8 cellular contexts compared by ENCODE assay signal in genomic region chr13:33284916-33285315, GRCh38. TPM values are rescaled to one million over a fixed set of nuclear protein-coding genes. Genes with fewer than 3 reads are reported as not detected.
DNase-seq lines count a peak whose midpoint lies in the region; ATAC-seq and TF ChIP-seq lines count a peak whose summit lies in the region.

No MANE protein-coding gene starts in this region.

- TF ChIP-seq CTCF in brain (conservative IDR thresholded peaks at IDR 0.05): no peak

- H3K27me3 Mint-ChIP-seq in brain: peaks cover 5% of the 10 kb centered on the region

- ATAC-seq in GM18502 (IDR thresholded peaks at IDR 0.05; ENCODE audit: poor library complexity, unreplicated experiment) (peak; percentile 33), HG02973 (IDR thresholded peaks at IDR 0.05; ENCODE audit: unreplicated experiment) (peak; percentile 20)

- H3K4me1 Mint-ChIP-seq in brain: peaks cover 56% of the 10 kb centered on the region

- DNase-seq in left kidney (ENCODE audit: low read depth, low spot score): peak; percentile 36
- DNase-seq in NCI-H2029 (lab: John Stamatoyannopoulos, UW): no peak
- DNase-seq in NCI-H1694 (lab: John Stamatoyannopoulos, UW): no peak
- no peak for DNase-seq in HUDEP-2 (lab: John Stamatoyannopoulos, UW; ENCODE audit: unreplicated experiment in 76 of 76)

- peak overlapping the region; percentile 81 for H3K27ac ChIP-seq in temporal lobe (ENCODE audit: low read depth, low read length)

- H3K9me3 Mint-ChIP-seq in brain: no peaks in the 10 kb centered on the region

- no peaks in the 10 kb centered on the region for H3K36me3 Mint-ChIP-seq in brain

- peak overlapping the region; percentile 43 to 98 (median 94) for H3K27ac Mint-ChIP-seq in brain

- peak overlapping the region; percentile 81 to 91 (median 88) for H3K4me3 Mint-ChIP-seq in brain

RNA-seq across cellular contexts. Expression of gene STARD13, which starts 0.6 kb away (rescaled TPM):
- 3.2 TPM for polyA plus RNA-seq in brain (ENCODE audit: insufficient read depth, low read depth, low replicate concordance)
- total RNA-seq in temporal lobe: 7.1 TPM
